13 cellular contexts compared by ENCODE assay signal in genomic region chr13:99463998-99464397, GRCh38. TPM values are rescaled to one million over a fixed set of nuclear protein-coding genes. Genes with fewer than 3 reads are reported as not detected.
DNase-seq lines count a peak whose midpoint lies in the region; ATAC-seq and TF ChIP-seq lines count a peak whose summit lies in the region.
"Had no signal": no experiment of that assay in that cellular context is flagged by ENCODE, and none has a peak within 500 bp of the region (broad histone marks: within the 10 kb centered on the region; RNA-seq: fewer than 3 reads in every experiment).

No MANE protein-coding gene starts in this region.

- no peak for TF ChIP-seq POLR2A in IMR-90 (IDR thresholded peaks at IDR 0.05; ENCODE audit: low read depth, low read length)

- H2AFZ ChIP-seq in IMR-90 (replicated peaks; ENCODE audit: low read length, poor library complexity) = peak overlapping the region; percentile 85

- peak overlapping the region in 1 of 2 experiments; percentile 15; a peak in 1 of 4 replicates for H4K8ac ChIP-seq in IMR-90 (ENCODE audit: low read depth in 2 of 2, low read length in 2 of 2)

- peak overlapping the region; percentile 75; the same call in 1 of the 2 replicates for H3K23ac ChIP-seq in IMR-90 (ENCODE audit: low read depth, low read length)

- H3K4me3 Mint-ChIP-seq in activated T-cell treated with anti-CD3 and anti-CD28 coated beads, Interleukin-2, amount 50 U/mL, for 72 hours = peak overlapping the region; percentile 71 to 82
- H3K4me3 Mint-ChIP-seq in central memory CD8-positive, alpha-beta T cell = peak overlapping the region; percentile 31
- no peak overlapping the region for H3K4me3 Mint-ChIP-seq in osteocyte (ENCODE audit: unreplicated experiment)

- H4K20me1 ChIP-seq in IMR-90 (ENCODE audit: insufficient read depth, low read length) = no peaks in the 10 kb centered on the region

- no peak overlapping the region for H2BK15ac ChIP-seq in IMR-90 (ENCODE audit: low read depth, low read length)

- H3K4me2 ChIP-seq in IMR-90 (ENCODE audit: low read depth, low read length) = peak overlapping the region; percentile 97

- no peak overlapping the region for H3K4me3 ChIP-seq in IMR-90 (ENCODE audit: insufficient read depth, low read depth, low read length)
- H3K4me3 ChIP-seq: left ventricle myocardium inferior had no signal

- no peak overlapping the region for H3K56ac ChIP-seq in IMR-90 (ENCODE audit: extremely low read depth, insufficient read depth, low read length)

- peaks cover 9% of the 10 kb centered on the region for H3K4me1 ChIP-seq in IMR-90 (ENCODE audit: control insufficient read depth, insufficient read depth, low read length)
- H3K4me1 ChIP-seq: left ventricle myocardium inferior had no signal

- no peak for ATAC-seq in activated T-cell treated with anti-CD3 and anti-CD28 coated beads, Interleukin-2, amount 50 U/mL, for 72 hours (replicated peaks in 1 of 2)
- ATAC-seq in IMR-90 (ENCODE audit: low read depth) = no peak
- no peak for ATAC-seq in central memory CD8-positive, alpha-beta T cell (replicated peaks; ENCODE audit: extremely low read depth, poor library complexity, severe bottlenecking)

- no peak overlapping the region for H2AK9ac ChIP-seq in IMR-90 (replicated peaks; ENCODE audit: low read depth, low read length, poor library complexity)

- intact Hi-C loops in IMR-90 (cut with micrococcal nuclease) (no loop called here), posterior vena cava (cut with DNase I) (no loop called here)

- TF ChIP-seq CTCF in IMR-90 (conservative IDR thresholded peaks at IDR 0.05; ENCODE audit: low read depth, low read length) (no peak), osteocyte (IDR thresholded peaks at IDR 0.05) (no peak)

- H3K9me3 ChIP-seq in IMR-90 (ENCODE audit: control insufficient read depth, insufficient read depth, low read length) = no peaks in the 10 kb centered on the region
- H3K9me3 ChIP-seq: left ventricle myocardium inferior had no signal

- no peak overlapping the region for H2BK20ac ChIP-seq in IMR-90 (ENCODE audit: low read depth, low read length)

- H4K5ac ChIP-seq in IMR-90 (ENCODE audit: low read depth, low read length) = peak overlapping the region; percentile 93; the same call in 1 of the 2 replicates

- in situ Hi-C loops in IMR-90 (cut with MboI; ENCODE audit: low sequenced_read_pairs) = no loop called here

- H3K27ac ChIP-seq in IMR-90 (ENCODE audit: insufficient read depth, low read length) = peak overlapping the region; percentile 96; the same call in 1 of the 2 replicates
- H3K27ac ChIP-seq: left ventricle myocardium inferior had no signal

- peaks cover 0 to 5% of the 10 kb centered on the region in 2 donors for H3K36me3 Mint-ChIP-seq in activated T-cell treated with anti-CD3 and anti-CD28 coated beads, Interleukin-2, amount 50 U/mL, for 72 hours (ENCODE audit: insufficient read depth in 2 of 2)
- H3K36me3 Mint-ChIP-seq in central memory CD8-positive, alpha-beta T cell (ENCODE audit: insufficient read depth) = no peaks in the 10 kb centered on the region
- H3K36me3 Mint-ChIP-seq in osteocyte (ENCODE audit: unreplicated experiment) = no peaks in the 10 kb centered on the region

- no TSS peak for BruUV-seq in IMR-90 (replicated peaks; lab: Mats Ljungman, UMichigan)

- 0 out of 2 replicates have a peak, but pooled peaks cover 4% of the 10 kb centered on the region for H3K9me1 ChIP-seq in IMR-90 (ENCODE audit: insufficient read depth, low read length)

- H3K18ac ChIP-seq in IMR-90 (ENCODE audit: low read depth, low read length) = peak overlapping the region; percentile 93

- H3K4me1 Mint-ChIP-seq in activated T-cell treated with anti-CD3 and anti-CD28 coated beads, Interleukin-2, amount 50 U/mL, for 72 hours (ENCODE audit: low read depth) = peaks cover 50% of the 10 kb centered on the region
- peaks cover 18% of the 10 kb centered on the region for H3K4me1 Mint-ChIP-seq in central memory CD8-positive, alpha-beta T cell
- H3K4me1 Mint-ChIP-seq in osteocyte (ENCODE audit: unreplicated experiment) = peaks cover 16% of the 10 kb centered on the region

- H3K9ac ChIP-seq in IMR-90 (ENCODE audit: low read depth, low read length) = 0 out of 2 replicates have a peak overlapping the region, but pooled peaks have one; percentile 59

- H3K36me3 ChIP-seq in IMR-90 (ENCODE audit: control insufficient read depth, insufficient read depth, low read length) = no peaks in the 10 kb centered on the region
- H3K36me3 ChIP-seq: left ventricle myocardium inferior had no signal

- H3K4ac ChIP-seq in IMR-90 (ENCODE audit: low read depth, low read length) = peak overlapping the region; percentile 31; the same call in 1 of the 2 replicates

- DNase-seq in activated T-cell treated with anti-CD3 and anti-CD28 coated beads, Interleukin-2, amount 50 U/mL, for 72 hours = no peak
- DNase-seq in activated T-cell treated with anti-CD3 and anti-CD28 coated beads, Interleukin-2, amount 50 U/mL, for 48 hours = no peak
- no peak for DNase-seq in IMR-90
- no peak for DNase-seq in central memory CD8-positive, alpha-beta T cell (ENCODE audit: low spot score in 2 of 2)
- DNase-seq in osteocyte (ENCODE audit: extremely low spot score, unreplicated experiment) = no peak
- DNase-seq in NCI-H526 treated with DMSO at 0.1 percent for 48 hours (lab: John Stamatoyannopoulos, UW) = no peak
- DNase-seq in posterior vena cava (ENCODE audit: low spot score) = no peak
- DNase-seq in NCI-H2227 (lab: John Stamatoyannopoulos, UW; ENCODE audit: unreplicated experiment) = no peak
- DNase-seq: amygdala; DND-41; left ventricle myocardium inferior; NCI-H187; stimulated activated CD4-positive, alpha-beta T cell treated with anti-CD3 and anti-CD28 coated beads, Interleukin-15, amount 100 ng/mL, for 24 hours had no signal

- peak overlapping the region; percentile 43; the same call in 1 of the 2 replicates for H2AK5ac ChIP-seq in IMR-90 (ENCODE audit: low read depth, low read length)

- no peak overlapping the region; the same call in 1 of the 2 replicates for H4K91ac ChIP-seq in IMR-90 (ENCODE audit: insufficient read depth, low read depth, low read length)

- peak overlapping the region; percentile 96 for H3K27ac Mint-ChIP-seq in activated T-cell treated with anti-CD3 and anti-CD28 coated beads, Interleukin-2, amount 50 U/mL, for 72 hours
- H3K27ac Mint-ChIP-seq in central memory CD8-positive, alpha-beta T cell (ENCODE audit: low read depth) = peak overlapping the region; percentile 86
- H3K27ac Mint-ChIP-seq in osteocyte (ENCODE audit: unreplicated experiment) = peak overlapping the region; percentile 55

- H3K79me1 ChIP-seq in IMR-90 (ENCODE audit: low read depth in 1 of 2, low read length in 2 of 2) = no peaks in the 10 kb centered on the region

- no peak overlapping the region for H2BK120ac ChIP-seq in IMR-90 (ENCODE audit: low read depth, low read length)

- POLR2A ChIA-PET in IMR-90 (lab: Charles Lee; ENCODE audit: unreplicated experiment) = no interaction called here

- WGBS in IMR-90 (ENCODE audit: extremely low coverage in 2 of 2, insufficient read length in 1 of 2), 2 experiments = no CpG with 5 or more reads among the region's 3 CpGs

- TF ChIP-seq RAD21 in IMR-90 (IDR thresholded peaks at IDR 0.05; ENCODE audit: low read length) = no peak

- dilution Hi-C loops in IMR-90 (cut with HindIII; ENCODE audit: low sequenced_read_pairs, unreplicated experiment) = no loop called here

- peak overlapping the region; percentile 3; the same call in 1 of the 2 replicates for H3K14ac ChIP-seq in IMR-90 (replicated peaks; ENCODE audit: low read depth, low read length)

- CTCF ChIA-PET in IMR-90 (lab: Yijun Ruan, JAX) = no interaction called here

- H2BK5ac ChIP-seq in IMR-90 (ENCODE audit: low read depth, low read length, poor library complexity, severe bottlenecking) = peak overlapping the region; percentile 64

- H3K27me3 ChIP-seq in IMR-90 (ENCODE audit: control insufficient read depth, insufficient read depth, low read length) = peaks cover 10% of the 10 kb centered on the region

- H3K27me3 Mint-ChIP-seq in activated T-cell treated with anti-CD3 and anti-CD28 coated beads, Interleukin-2, amount 50 U/mL, for 72 hours (ENCODE audit: low read depth) = peaks cover 4% of the 10 kb centered on the region
- H3K27me3 Mint-ChIP-seq in central memory CD8-positive, alpha-beta T cell = peaks cover 6% of the 10 kb centered on the region
- peaks cover 22% of the 10 kb centered on the region for H3K27me3 Mint-ChIP-seq in osteocyte (ENCODE audit: unreplicated experiment)

- no peaks in the 10 kb centered on the region for H3K9me3 Mint-ChIP-seq in activated T-cell treated with anti-CD3 and anti-CD28 coated beads, Interleukin-2, amount 50 U/mL, for 72 hours
- H3K9me3 Mint-ChIP-seq in central memory CD8-positive, alpha-beta T cell = no peaks in the 10 kb centered on the region
- H3K9me3 Mint-ChIP-seq in osteocyte (ENCODE audit: unreplicated experiment) = no peaks in the 10 kb centered on the region

TF ChIP-seq in IMR-90, 13 proteins besides CTCF, POLR2A, EP300 and RAD21 (continues in another document):
- no peak for TF ChIP-seq RCOR1 (IDR thresholded peaks at IDR 0.05; ENCODE audit: insufficient replicate concordance, low read length)
- no peak for TF ChIP-seq CEBPB (IDR thresholded peaks at IDR 0.05; ENCODE audit: low read depth, low read length)
- TF ChIP-seq FOS (IDR thresholded peaks at IDR 0.05; ENCODE audit: low read depth, low read length) = no peak
- TF ChIP-seq, protein P1, sequence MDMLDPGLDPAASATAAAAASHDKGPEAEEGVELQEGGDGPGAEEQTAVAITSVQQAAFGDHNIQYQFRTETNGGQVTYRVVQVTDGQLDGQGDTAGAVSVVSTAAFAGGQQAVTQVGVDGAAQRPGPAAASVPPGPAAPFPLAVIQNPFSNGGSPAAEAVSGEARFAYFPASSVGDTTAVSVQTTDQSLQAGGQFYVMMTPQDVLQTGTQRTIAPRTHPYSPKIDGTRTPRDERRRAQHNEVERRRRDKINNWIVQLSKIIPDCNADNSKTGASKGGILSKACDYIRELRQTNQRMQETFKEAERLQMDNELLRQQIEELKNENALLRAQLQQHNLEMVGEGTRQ (IDR thresholded peaks at IDR 0.05; ENCODE audit: low read depth, low read length) = no peak
- TF ChIP-seq BHLHE40 (IDR thresholded peaks at IDR 0.05; ENCODE audit: low read depth, low read length) = no peak
- TF ChIP-seq SMC3 (IDR thresholded peaks at IDR 0.05; ENCODE audit: low read depth, low read length) = no peak
- no peak for TF ChIP-seq MAZ (IDR thresholded peaks at IDR 0.05; ENCODE audit: borderline replicate concordance, low read depth, low read length)
- TF ChIP-seq NFE2L2 (IDR thresholded peaks at IDR 0.05; ENCODE audit: low read depth, low read length) = no peak

RNA-seq across cellular contexts. Expression of gene TM9SF2, which starts 37.3 kb away (rescaled TPM):
- 10 to 100 TPM; 56.8 to 77.2 TPM for total RNA-seq in activated T-cell treated with anti-CD3 and anti-CD28 coated beads, Interleukin-2, amount 50 U/mL, for 72 hours
- 85.5 and 137 TPM in 2 replicates for total RNA-seq in IMR-90 (2012; rRNA removed)
- 36.0 and 46.1 TPM in 2 replicates for polyA plus RNA-seq in IMR-90 (2012; rRNA removed)
- polyA plus RNA-seq in IMR-90 (2012; cell fraction: cytosol; rRNA removed) = 10.6 and 11.0 TPM in 2 replicates
- 4.7 and 25.7 TPM in 2 replicates for polyA plus RNA-seq in IMR-90 (2012; cell fraction: nucleus; rRNA removed; ENCODE audit: low replicate concordance)
- total RNA-seq in osteocyte = 122 and 130 TPM in 2 replicates
- total RNA-seq in posterior vena cava = 10 to 100 TPM; 73.4 to 81.4 TPM
